Comparison of ENCODE assay signal across 16 cellular contexts in the genomic region with DNA sequence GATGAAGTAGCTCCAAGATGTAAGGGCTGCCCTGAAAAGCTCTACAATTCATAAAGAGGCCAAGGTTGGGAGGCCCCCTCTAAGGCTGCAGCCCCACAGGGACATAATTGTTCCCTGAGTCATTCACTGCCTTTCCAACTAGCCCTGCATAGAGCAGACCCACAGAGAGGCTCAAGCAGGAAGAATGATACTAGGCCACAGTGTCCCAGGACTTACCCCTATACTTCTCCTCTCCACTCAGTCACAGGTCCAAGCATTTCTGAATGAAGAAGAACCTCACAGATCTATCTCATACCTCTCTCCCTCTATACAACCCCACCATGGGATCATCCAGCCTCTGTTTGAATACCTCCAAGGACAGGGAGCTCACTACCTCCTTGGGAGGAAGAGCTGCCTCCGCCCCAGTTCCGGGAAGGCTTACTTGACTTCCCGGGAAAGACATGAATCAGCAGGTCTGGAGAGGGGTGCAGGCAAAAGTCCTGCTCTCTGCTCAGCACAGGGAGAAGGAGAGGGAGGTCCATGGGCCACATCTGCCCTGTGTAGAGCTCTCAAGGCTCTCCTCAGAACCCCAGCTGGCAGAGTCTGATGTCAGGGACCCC. TPM values are rescaled to one million over a fixed set of nuclear protein-coding genes. Genes with fewer than 3 reads are reported as not detected.
DNase-seq lines count a peak whose midpoint lies in the region; ATAC-seq and TF ChIP-seq lines count a peak whose summit lies in the region.
"Had no signal": no experiment of that assay in that cellular context is flagged by ENCODE, and none has a peak within 500 bp of the region (broad histone marks: within the 10 kb centered on the region; RNA-seq: fewer than 3 reads in every experiment).

No MANE protein-coding gene starts in this region.

- H3K4me3 Mint-ChIP-seq in T-cell, result no peak overlapping the region
- H3K4me3 Mint-ChIP-seq: immature natural killer cell had no signal

- no peak overlapping the region for H2AFZ ChIP-seq in ACC112 (ENCODE audit: low read length, unreplicated experiment)

- H3K27me3 ChIP-seq in ACC112 (ENCODE audit: insufficient read depth, low read length), result no peaks in the 10 kb centered on the region
- H3K27me3 ChIP-seq in colonic mucosa, result no peaks in the 10 kb centered on the region

- no peaks in the 10 kb centered on the region for H3K9me3 ChIP-seq in colonic mucosa

- no peaks in the 10 kb centered on the region for H3K9me3 Mint-ChIP-seq in T-cell
- H3K9me3 Mint-ChIP-seq: immature natural killer cell had no signal

- DNase-seq in HS-5 (ENCODE audit: low read depth), result peak; percentile 54
- DNase-seq in astrocyte of the hippocampus (ENCODE audit: low read depth, low spot score), result peak; percentile 89
- DNase-seq in islet precursor cell, result peak; percentile 83
- no peak for DNase-seq in ureter (ENCODE audit: low spot score)
- no peak for DNase-seq in colonic mucosa
- no peak for DNase-seq in NCI-H2171 (lab: John Stamatoyannopoulos, UW)
- DNase-seq in T-cell, result no peak
- DNase-seq: activated CD4-positive, alpha-beta T cell treated with anti-CD3 and anti-CD28 coated beads for 48 hours; DMS79; immature natural killer cell; NCI-H2029 treated with DMSO at 0.1 percent for 48 hours had no signal

- peaks cover 10 to 18% of the 10 kb centered on the region in 2 donors for H3K27me3 Mint-ChIP-seq in T-cell

- H3K9ac ChIP-seq in colonic mucosa (ENCODE audit: low read depth in 2 of 2, low read length in 2 of 2), result no peak overlapping the region
- H3K9ac ChIP-seq: KMS-11 had no signal

- H3K4me3 ChIP-seq in ACC112 (ENCODE audit: low read depth, low read length) (0 out of 2 replicates have a peak overlapping the region, but pooled peaks have one; percentile 33), colonic mucosa (no peak overlapping the region)

- intact Hi-C loops in colonic mucosa (cut with DNase I), result loop anchor here (5.0 kb wide), 1 partner anchor 176 kb away; no protein-coding TSS in a partner anchor

- no peak for TF ChIP-seq CTCF in colonic mucosa (IDR thresholded peaks at IDR 0.05)

- H3K36me3 ChIP-seq in ACC112 (ENCODE audit: insufficient read depth, low read length) (no peaks in the 10 kb centered on the region), colonic mucosa (no peaks in the 10 kb centered on the region)

- no peaks in the 10 kb centered on the region for H3K36me3 Mint-ChIP-seq in T-cell
- H3K36me3 Mint-ChIP-seq: immature natural killer cell had no signal

- H3K79me2 ChIP-seq in ACC112 (ENCODE audit: control insufficient read depth, insufficient read depth, low read length, unreplicated experiment), result no peaks in the 10 kb centered on the region

- peak overlapping the region; percentile 75 for H3K27ac ChIP-seq in ACC112 (ENCODE audit: low read depth, low read length)
- H3K27ac ChIP-seq in colonic mucosa, result no peak overlapping the region
- H3K27ac ChIP-seq: KMS-11 had no signal

- H3K27ac Mint-ChIP-seq in T-cell, result no peak overlapping the region
- H3K27ac Mint-ChIP-seq: immature natural killer cell had no signal

- peaks cover 50% of the 10 kb centered on the region for H3K4me1 ChIP-seq in ACC112 (ENCODE audit: control insufficient read depth, insufficient read depth, low read length, unreplicated experiment)
- no peaks in the 10 kb centered on the region for H3K4me1 ChIP-seq in colonic mucosa

- CTCF ChIA-PET in T-cell (lab: Charles Lee), result interaction anchor here (0.7 to 1.0 kb wide), 2 partner anchors 11 to 38 kb away, joined by 3 to 6 read pairs; no protein-coding TSS in a partner anchor

- no peak for ATAC-seq in T-cell (replicated peaks in 1 of 4)
- ATAC-seq: esophagus mucosa had no signal

- POLR2A ChIA-PET in T-cell (lab: Charles Lee), result no interaction called here

- H3K4me1 Mint-ChIP-seq in T-cell, result peaks cover 0 to 3% (median 1%) of the 10 kb centered on the region in 3 donors
- H3K4me1 Mint-ChIP-seq: immature natural killer cell had no signal

RNA-seq across cellular contexts. Expression of a gene that starts 6.9 kb away (rescaled TPM):
- total RNA-seq in ureter, result 55.7 TPM
- total RNA-seq in colonic mucosa, result 10 to 100 TPM; 35.9 to 47.0 TPM
- total RNA-seq in T-cell, result 10 to 100 TPM; 25.6 to 42.8 (median 33.5) TPM

RNA-seq across cellular contexts. Expression of a gene that starts 33.9 kb away (rescaled TPM):
- total RNA-seq in ureter (not detected), colonic mucosa (1 to 10 TPM; 1.3 to 1.5 TPM), T-cell (under 1 TPM in 2 of 5 donors, not detected in 3; 0.47 to 0.99 TPM)
- total RNA-seq: cardiac septum; esophagus mucosa; T-helper 1 cell treated with Interleukin-12 subunit alpha and Interleukin-12 subunit beta and Interleukin-4 antibody, amounts not matched to agents 30 ng/mL and 1 ng/mL, for 36 hours had no signal

RNA-seq across cellular contexts. Expression of a gene that starts 41.9 kb away (rescaled TPM):
- total RNA-seq in ureter, result 78.0 TPM
- total RNA-seq in colonic mucosa, result 10 to 100 TPM; 42.6 to 54.5 TPM
- 10 to 100 TPM; 29.0 to 50.4 (median 32.6) TPM for total RNA-seq in T-cell

Comparison
In these comparisons a context has a peak if more than half of its experiments do, and no peak if none do; other contexts are left out.
1. DNase-seq: peak in HS-5 (single experiment), astrocyte of the hippocampus (single experiment) and islet precursor cell (single experiment); none in ureter (single experiment), colonic mucosa (single experiment), NCI-H2171 (single experiment) and T-cell (0 of 34).